1 cellular context compared by ENCODE assay signal in the genomic region with DNA sequence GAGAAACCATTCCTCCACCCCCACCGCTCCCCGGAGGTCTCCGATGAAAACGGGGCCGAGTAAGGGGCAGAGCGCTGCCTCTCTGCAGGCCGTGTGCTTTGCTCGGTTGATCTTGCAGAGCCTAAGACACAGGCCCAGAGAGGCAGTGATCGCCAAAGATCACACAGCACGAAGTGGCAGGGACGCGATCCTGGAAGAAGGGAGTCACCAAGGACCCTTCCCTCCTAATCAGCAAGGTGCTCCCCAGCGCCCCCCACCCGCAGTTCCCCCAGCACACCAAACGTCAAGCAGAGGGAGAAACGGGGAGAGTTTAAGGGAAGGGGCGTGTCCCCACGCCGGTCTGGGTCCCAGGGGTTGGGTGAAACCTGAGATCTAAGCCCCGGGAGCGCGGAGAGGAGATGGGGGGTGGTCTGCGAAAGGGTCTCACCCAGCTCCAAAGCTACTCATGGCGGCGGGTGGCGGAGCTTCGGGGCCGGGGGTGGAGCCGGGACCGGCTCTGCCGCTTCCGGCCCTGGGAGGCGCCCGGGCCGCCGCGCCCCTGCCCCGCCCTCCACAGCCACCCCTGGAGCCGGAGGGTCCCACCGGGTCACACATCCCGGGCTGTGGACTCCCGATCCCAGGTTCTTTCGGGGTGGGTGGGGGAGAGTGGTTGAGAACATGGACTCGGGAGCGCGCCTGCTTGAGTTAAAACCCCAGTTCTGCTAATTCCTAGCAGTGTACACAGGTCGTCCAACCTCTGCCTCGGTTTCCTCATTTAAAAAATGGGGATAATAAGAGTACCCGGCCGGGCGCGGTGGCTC.
TF ChIP-seq lines count a peak whose summit lies in the region.

A gene with protein sequence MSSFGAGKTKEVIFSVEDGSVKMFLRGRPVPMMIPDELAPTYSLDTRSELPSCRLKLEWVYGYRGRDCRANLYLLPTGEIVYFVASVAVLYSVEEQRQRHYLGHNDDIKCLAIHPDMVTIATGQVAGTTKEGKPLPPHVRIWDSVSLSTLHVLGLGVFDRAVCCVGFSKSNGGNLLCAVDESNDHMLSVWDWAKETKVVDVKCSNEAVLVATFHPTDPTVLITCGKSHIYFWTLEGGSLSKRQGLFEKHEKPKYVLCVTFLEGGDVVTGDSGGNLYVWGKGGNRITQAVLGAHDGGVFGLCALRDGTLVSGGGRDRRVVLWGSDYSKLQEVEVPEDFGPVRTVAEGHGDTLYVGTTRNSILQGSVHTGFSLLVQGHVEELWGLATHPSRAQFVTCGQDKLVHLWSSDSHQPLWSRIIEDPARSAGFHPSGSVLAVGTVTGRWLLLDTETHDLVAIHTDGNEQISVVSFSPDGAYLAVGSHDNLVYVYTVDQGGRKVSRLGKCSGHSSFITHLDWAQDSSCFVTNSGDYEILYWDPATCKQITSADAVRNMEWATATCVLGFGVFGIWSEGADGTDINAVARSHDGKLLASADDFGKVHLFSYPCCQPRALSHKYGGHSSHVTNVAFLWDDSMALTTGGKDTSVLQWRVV (minus strand): TSS at position 468 of the 800 bp plus-strand sequence. CDS start 21 bp downstream, at position 447.

TF ChIP-seq in HepG2, 621 proteins besides CTCF, POLR2A, EP300 and RAD21 (continued from another document and continues in another):
- TF ChIP-seq, protein P1, sequence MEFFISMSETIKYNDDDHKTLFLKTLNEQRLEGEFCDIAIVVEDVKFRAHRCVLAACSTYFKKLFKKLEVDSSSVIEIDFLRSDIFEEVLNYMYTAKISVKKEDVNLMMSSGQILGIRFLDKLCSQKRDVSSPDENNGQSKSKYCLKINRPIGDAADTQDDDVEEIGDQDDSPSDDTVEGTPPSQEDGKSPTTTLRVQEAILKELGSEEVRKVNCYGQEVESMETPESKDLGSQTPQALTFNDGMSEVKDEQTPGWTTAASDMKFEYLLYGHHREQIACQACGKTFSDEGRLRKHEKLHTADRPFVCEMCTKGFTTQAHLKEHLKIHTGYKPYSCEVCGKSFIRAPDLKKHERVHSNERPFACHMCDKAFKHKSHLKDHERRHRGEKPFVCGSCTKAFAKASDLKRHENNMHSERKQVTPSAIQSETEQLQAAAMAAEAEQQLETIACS (CRISPR knock-in tag; IDR thresholded peaks at IDR 0.05): peak; percentile 47
- peak; percentile 52; the same call in 1 of the 2 replicates for TF ChIP-seq ADNP (CRISPR knock-in tag; IDR thresholded peaks at IDR 0.05)
- TF ChIP-seq, protein P2, sequence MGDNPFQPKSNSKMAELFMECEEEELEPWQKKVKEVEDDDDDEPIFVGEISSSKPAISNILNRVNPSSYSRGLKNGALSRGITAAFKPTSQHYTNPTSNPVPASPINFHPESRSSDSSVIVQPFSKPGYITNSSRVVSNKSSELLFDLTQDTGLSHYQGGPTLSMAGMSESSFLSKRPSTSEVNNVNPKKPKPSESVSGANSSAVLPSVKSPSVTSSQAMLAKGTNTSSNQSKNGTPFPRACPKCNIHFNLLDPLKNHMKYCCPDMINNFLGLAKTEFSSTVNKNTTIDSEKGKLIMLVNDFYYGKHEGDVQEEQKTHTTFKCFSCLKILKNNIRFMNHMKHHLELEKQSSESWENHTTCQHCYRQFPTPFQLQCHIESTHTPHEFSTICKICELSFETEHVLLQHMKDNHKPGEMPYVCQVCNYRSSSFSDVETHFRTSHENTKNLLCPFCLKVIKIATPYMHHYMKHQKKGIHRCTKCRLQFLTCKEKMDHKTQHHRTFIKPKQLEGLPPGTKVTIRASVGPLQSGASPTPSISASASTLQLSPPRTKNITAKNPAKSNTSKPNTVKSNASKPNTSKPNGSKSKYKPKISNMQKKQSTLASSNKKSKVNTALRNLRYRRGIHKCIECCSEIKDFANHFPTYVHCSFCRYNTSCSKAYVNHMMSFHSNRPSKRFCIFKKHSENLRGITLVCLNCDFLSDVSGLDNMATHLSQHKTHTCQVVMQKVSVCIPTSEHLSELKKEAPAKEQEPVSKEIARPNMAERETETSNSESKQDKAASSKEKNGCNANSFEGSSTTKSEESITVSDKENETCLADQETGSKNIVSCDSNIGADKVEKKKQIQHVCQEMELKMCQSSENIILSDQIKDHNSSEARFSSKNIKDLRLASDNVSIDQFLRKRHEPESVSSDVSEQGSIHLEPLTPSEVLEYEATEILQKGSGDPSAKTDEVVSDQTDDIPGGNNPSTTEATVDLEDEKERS (CRISPR knock-in tag; IDR thresholded peaks at IDR 0.05): no peak
- TF ChIP-seq CBX5 (CRISPR knock-in tag; IDR thresholded peaks at IDR 0.05; ENCODE audit: borderline replicate concordance): no peak
- TF ChIP-seq ZBTB7A (CRISPR knock-in tag; IDR thresholded peaks at IDR 0.05): peak; percentile 75
- TF ChIP-seq FOXP1 (IDR thresholded peaks at IDR 0.05): no peak
- TF ChIP-seq FOXP1 (CRISPR knock-in tag; IDR thresholded peaks at IDR 0.05): no peak
- TF ChIP-seq ZNF644 (CRISPR knock-in tag; IDR thresholded peaks at IDR 0.05; ENCODE audit: low read depth): no peak
- no peak for TF ChIP-seq PPARG (CRISPR knock-in tag; conservative IDR thresholded peaks at IDR 0.05)
- no peak for TF ChIP-seq ZNF564 (CRISPR knock-in tag; IDR thresholded peaks at IDR 0.05)
- no peak for TF ChIP-seq GZF1 (CRISPR knock-in tag; IDR thresholded peaks at IDR 0.05)
- TF ChIP-seq CBFB (CRISPR knock-in tag; IDR thresholded peaks at IDR 0.05): 0 out of 2 replicates have a peak, but pooled peaks have one; percentile 26
- TF ChIP-seq SP5 (CRISPR knock-in tag; IDR thresholded peaks at IDR 0.05; ENCODE audit: borderline replicate concordance, low read depth): 0 out of 2 replicates have a peak, but pooled peaks have one; percentile 7
- 0 out of 2 replicates have a peak, but pooled peaks have one; percentile 29 for TF ChIP-seq ZFX (CRISPR knock-in tag; IDR thresholded peaks at IDR 0.05; ENCODE audit: low read depth)
- TF ChIP-seq KDM1A (CRISPR knock-in tag; IDR thresholded peaks at IDR 0.05): peak; percentile 81; the same call in 1 of the 2 replicates
- TF ChIP-seq, protein P3, sequence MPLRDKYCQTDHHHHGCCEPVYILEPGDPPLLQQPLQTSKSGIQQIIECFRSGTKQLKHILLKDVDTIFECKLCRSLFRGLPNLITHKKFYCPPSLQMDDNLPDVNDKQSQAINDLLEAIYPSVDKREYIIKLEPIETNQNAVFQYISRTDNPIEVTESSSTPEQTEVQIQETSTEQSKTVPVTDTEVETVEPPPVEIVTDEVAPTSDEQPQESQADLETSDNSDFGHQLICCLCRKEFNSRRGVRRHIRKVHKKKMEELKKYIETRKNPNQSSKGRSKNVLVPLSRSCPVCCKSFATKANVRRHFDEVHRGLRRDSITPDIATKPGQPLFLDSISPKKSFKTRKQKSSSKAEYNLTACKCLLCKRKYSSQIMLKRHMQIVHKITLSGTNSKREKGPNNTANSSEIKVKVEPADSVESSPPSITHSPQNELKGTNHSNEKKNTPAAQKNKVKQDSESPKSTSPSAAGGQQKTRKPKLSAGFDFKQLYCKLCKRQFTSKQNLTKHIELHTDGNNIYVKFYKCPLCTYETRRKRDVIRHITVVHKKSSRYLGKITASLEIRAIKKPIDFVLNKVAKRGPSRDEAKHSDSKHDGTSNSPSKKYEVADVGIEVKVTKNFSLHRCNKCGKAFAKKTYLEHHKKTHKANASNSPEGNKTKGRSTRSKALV (CRISPR knock-in tag; IDR thresholded peaks at IDR 0.05): no peak
- TF ChIP-seq RARG (CRISPR knock-in tag; IDR thresholded peaks at IDR 0.05; ENCODE audit: low read depth): no peak; the same call in 1 of the 2 replicates
- TF ChIP-seq, protein P4, sequence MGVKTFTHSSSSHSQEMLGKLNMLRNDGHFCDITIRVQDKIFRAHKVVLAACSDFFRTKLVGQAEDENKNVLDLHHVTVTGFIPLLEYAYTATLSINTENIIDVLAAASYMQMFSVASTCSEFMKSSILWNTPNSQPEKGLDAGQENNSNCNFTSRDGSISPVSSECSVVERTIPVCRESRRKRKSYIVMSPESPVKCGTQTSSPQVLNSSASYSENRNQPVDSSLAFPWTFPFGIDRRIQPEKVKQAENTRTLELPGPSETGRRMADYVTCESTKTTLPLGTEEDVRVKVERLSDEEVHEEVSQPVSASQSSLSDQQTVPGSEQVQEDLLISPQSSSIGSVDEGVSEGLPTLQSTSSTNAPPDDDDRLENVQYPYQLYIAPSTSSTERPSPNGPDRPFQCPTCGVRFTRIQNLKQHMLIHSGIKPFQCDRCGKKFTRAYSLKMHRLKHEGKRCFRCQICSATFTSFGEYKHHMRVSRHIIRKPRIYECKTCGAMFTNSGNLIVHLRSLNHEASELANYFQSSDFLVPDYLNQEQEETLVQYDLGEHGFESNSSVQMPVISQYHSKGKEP (CRISPR knock-in tag; IDR thresholded peaks at IDR 0.05): no peak
- TF ChIP-seq RBM22 (optimal IDR thresholded peaks at IDR 0.05; ENCODE audit: low read length): no peak
- TF ChIP-seq PRPF4 (IDR thresholded peaks at IDR 0.05; ENCODE audit: low read depth, low read length, poor library complexity, severe bottlenecking): no peak
- TF ChIP-seq MAZ (IDR thresholded peaks at IDR 0.05; ENCODE audit: borderline replicate concordance, low read depth, low read length): no peak
- TF ChIP-seq MAZ (CRISPR knock-in tag; IDR thresholded peaks at IDR 0.05; ENCODE audit: low read depth): no peak; the same call in 1 of the 2 replicates
- TF ChIP-seq, protein P5, sequence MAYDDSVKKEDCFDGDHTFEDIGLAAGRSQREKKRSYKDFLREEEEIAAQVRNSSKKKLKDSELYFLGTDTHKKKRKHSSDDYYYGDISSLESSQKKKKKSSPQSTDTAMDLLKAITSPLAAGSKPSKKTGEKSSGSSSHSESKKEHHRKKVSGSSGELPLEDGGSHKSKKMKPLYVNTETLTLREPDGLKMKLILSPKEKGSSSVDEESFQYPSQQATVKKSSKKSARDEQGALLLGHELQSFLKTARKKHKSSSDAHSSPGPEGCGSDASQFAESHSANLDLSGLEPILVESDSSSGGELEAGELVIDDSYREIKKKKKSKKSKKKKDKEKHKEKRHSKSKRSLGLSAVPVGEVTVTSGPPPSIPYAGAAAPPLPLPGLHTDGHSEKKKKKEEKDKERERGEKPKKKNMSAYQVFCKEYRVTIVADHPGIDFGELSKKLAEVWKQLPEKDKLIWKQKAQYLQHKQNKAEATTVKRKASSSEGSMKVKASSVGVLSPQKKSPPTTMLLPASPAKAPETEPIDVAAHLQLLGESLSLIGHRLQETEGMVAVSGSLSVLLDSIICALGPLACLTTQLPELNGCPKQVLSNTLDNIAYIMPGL (CRISPR knock-in tag; IDR thresholded peaks at IDR 0.05; ENCODE audit: borderline replicate concordance in 1 of 2, low read depth in 1 of 2): peak in 1 of 2 experiments; percentile 75; a peak in 3 of 4 replicates
- peak; percentile 15 for TF ChIP-seq XRCC5 (optimal IDR thresholded peaks at IDR 0.05; ENCODE audit: low read length)
- no peak for TF ChIP-seq NFE2L1 (CRISPR knock-in tag; IDR thresholded peaks at IDR 0.05; ENCODE audit: borderline replicate concordance)
- no peak for TF ChIP-seq ZNF367 (CRISPR knock-in tag; IDR thresholded peaks at IDR 0.05; ENCODE audit: borderline replicate concordance)
- no peak for TF ChIP-seq SRSF9 (IDR thresholded peaks at IDR 0.05; ENCODE audit: borderline replicate concordance, insufficient read depth, low read depth, low read length, poor library complexity, severe bottlenecking)
- TF ChIP-seq SIN3A (IDR thresholded peaks at IDR 0.05; ENCODE audit: borderline replicate concordance, low read depth, low read length): no peak
- no peak for TF ChIP-seq ZNF570 (CRISPR knock-in tag; IDR thresholded peaks at IDR 0.05; ENCODE audit: borderline replicate concordance)
- no peak for TF ChIP-seq HNF4G (IDR thresholded peaks at IDR 0.05; ENCODE audit: borderline replicate concordance, low read depth, low read length)
- no peak for TF ChIP-seq HNF4G (CRISPR knock-in tag; IDR thresholded peaks at IDR 0.05; ENCODE audit: borderline replicate concordance, low read depth)
- no peak for TF ChIP-seq ZNF30 (CRISPR knock-in tag; IDR thresholded peaks at IDR 0.05)
- TF ChIP-seq SMAD3 (CRISPR knock-in tag; IDR thresholded peaks at IDR 0.05): no peak
- no peak for TF ChIP-seq ZNF619 (CRISPR knock-in tag; IDR thresholded peaks at IDR 0.05)
- TF ChIP-seq, protein P6, sequence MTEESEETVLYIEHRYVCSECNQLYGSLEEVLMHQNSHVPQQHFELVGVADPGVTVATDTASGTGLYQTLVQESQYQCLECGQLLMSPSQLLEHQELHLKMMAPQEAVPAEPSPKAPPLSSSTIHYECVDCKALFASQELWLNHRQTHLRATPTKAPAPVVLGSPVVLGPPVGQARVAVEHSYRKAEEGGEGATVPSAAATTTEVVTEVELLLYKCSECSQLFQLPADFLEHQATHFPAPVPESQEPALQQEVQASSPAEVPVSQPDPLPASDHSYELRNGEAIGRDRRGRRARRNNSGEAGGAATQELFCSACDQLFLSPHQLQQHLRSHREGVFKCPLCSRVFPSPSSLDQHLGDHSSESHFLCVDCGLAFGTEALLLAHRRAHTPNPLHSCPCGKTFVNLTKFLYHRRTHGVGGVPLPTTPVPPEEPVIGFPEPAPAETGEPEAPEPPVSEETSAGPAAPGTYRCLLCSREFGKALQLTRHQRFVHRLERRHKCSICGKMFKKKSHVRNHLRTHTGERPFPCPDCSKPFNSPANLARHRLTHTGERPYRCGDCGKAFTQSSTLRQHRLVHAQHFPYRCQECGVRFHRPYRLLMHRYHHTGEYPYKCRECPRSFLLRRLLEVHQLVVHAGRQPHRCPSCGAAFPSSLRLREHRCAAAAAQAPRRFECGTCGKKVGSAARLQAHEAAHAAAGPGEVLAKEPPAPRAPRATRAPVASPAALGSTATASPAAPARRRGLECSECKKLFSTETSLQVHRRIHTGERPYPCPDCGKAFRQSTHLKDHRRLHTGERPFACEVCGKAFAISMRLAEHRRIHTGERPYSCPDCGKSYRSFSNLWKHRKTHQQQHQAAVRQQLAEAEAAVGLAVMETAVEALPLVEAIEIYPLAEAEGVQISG (CRISPR knock-in tag; IDR thresholded peaks at IDR 0.05): peak; percentile 4; the same call in 1 of the 2 replicates
- TF ChIP-seq, protein P7, sequence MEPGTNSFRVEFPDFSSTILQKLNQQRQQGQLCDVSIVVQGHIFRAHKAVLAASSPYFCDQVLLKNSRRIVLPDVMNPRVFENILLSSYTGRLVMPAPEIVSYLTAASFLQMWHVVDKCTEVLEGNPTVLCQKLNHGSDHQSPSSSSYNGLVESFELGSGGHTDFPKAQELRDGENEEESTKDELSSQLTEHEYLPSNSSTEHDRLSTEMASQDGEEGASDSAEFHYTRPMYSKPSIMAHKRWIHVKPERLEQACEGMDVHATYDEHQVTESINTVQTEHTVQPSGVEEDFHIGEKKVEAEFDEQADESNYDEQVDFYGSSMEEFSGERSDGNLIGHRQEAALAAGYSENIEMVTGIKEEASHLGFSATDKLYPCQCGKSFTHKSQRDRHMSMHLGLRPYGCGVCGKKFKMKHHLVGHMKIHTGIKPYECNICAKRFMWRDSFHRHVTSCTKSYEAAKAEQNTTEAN (CRISPR knock-in tag; conservative IDR thresholded peaks at IDR 0.05): no peak; the same call in 1 of the 2 replicates
- TF ChIP-seq, protein P8, sequence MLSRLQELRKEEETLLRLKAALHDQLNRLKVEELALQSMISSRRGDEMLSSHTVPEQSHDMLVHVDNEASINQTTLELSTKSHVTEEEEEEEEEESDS (CRISPR knock-in tag; IDR thresholded peaks at IDR 0.05; ENCODE audit: borderline replicate concordance): no peak
- peak; percentile 32; the same call in 1 of the 2 replicates for TF ChIP-seq KDM2A (CRISPR knock-in tag; IDR thresholded peaks at IDR 0.05; ENCODE audit: borderline replicate concordance, low read depth)
- TF ChIP-seq ZNF350 (CRISPR knock-in tag; IDR thresholded peaks at IDR 0.05; ENCODE audit: borderline replicate concordance, low read depth): no peak
- TF ChIP-seq ZFP36 (IDR thresholded peaks at IDR 0.05; ENCODE audit: borderline replicate concordance, low read depth, low read length, partially characterized antibody): peak; percentile 51
